In genomic region chr18:46169464-46169941, GRCh38 we compare ENCODE assay signal across 10 cellular contexts.
DNase-seq lines count a peak whose midpoint lies in the region; ATAC-seq, FAIRE-seq and TF ChIP-seq lines count a peak whose summit lies in the region.
"Had no signal": no experiment of that assay in that cellular context is flagged by ENCODE, and none has a peak within 500 bp of the region (broad histone marks: within the 10 kb centered on the region; RNA-seq: fewer than 3 reads in every experiment).

No MANE protein-coding gene starts in this region.

- RAD21 ChIA-PET in GM12878 (lab: Charles Lee; ENCODE audit: unreplicated experiment): interaction anchor here (0.9 to 1.4 kb wide), 2 partner anchors 21 to 42 kb away, joined by 3 to 4 read pairs; no protein-coding TSS in a partner anchor

- H3K27ac ChIP-seq in DND-41 (ENCODE audit: low read length) (0 out of 2 replicates have a peak overlapping the region, but pooled peaks have one; percentile 28), GM12878 (ENCODE audit: control insufficient read depth, insufficient read depth) (no peak overlapping the region), mesodermal cell (ENCODE audit: low read depth, low read length, severe bottlenecking) (peak overlapping the region; percentile 67)
- H3K27ac ChIP-seq: VCaP had no signal

- TF ChIP-seq EP300 in GM12878 (IDR thresholded peaks at IDR 0.05; ENCODE audit: borderline replicate concordance in 1 of 2, control insufficient read depth in 1 of 2, low read depth in 2 of 2, low read length in 2 of 2): no peak

- H3K27me3 ChIP-seq in DND-41 (ENCODE audit: insufficient read depth, low read length, poor library complexity) (no peaks in the 10 kb centered on the region), GM12878 (replicated peaks in 1 of 2; ENCODE audit: control insufficient read depth in 2 of 2, insufficient read depth in 2 of 2, low read length in 1 of 2) (no peaks in the 10 kb centered on the region)

- DNase-seq in DND-41 (no peak), LHCN-M2 (ENCODE audit: low read depth) (peak; percentile 62), GM12878 (ENCODE audit: low read depth, low spot score) (no peak)
- no peak for DNase-seq in activated CD8-positive, alpha-beta memory T cell treated with anti-CD3 and anti-CD28 coated beads, Interleukin-2, amount 10 ng/mL, durations not matched to agents 7 days and 5 days
- DNase-seq in activated CD4-positive, alpha-beta T cell treated with anti-CD3 and anti-CD28 coated beads, Interleukin-2, amount 50 U/mL, for 48 hours: no peak
- DNase-seq: NCI-H510A had no signal

- no peaks in the 10 kb centered on the region for H3K9me3 Mint-ChIP-seq in activated CD8-positive, alpha-beta memory T cell treated with anti-CD3 and anti-CD28 coated beads, Interleukin-2, amount 10 ng/mL, durations not matched to agents 7 days and 5 days (ENCODE audit: low read depth)

- in situ Hi-C loops in GM12878 (cut with MboI): no loop called here

- peaks cover 14% of the 10 kb centered on the region for H3K4me1 ChIP-seq in DND-41 (ENCODE audit: insufficient read depth, low read length)
- H3K4me1 ChIP-seq in GM12878 (ENCODE audit: control insufficient read depth, insufficient read depth, low read length): peaks cover 16% of the 10 kb centered on the region
- H3K4me1 ChIP-seq in mesodermal cell (ENCODE audit: control insufficient read depth, insufficient read depth, low read length, poor library complexity, severe bottlenecking): peaks cover 9% of the 10 kb centered on the region

- TF ChIP-seq POLR2A in GM12878 (IDR thresholded peaks at IDR 0.05; ENCODE audit: low read depth, low read length): no peak

- H3K9ac ChIP-seq in DND-41 (ENCODE audit: low read depth, low read length): no peak overlapping the region
- no peak overlapping the region for H3K9ac ChIP-seq in GM12878 (ENCODE audit: control insufficient read depth, insufficient read depth, low read length)

- no TSS peak for BruUV-seq in GM12878 (replicated peaks; lab: Mats Ljungman, UMichigan)

- 0 out of 2 replicates have a peak overlapping the region, but pooled peaks have one; percentile 2 for H2AFZ ChIP-seq in DND-41 (ENCODE audit: low read depth, low read length)
- no peak overlapping the region for H2AFZ ChIP-seq in GM12878 (ENCODE audit: control insufficient read depth, low read depth, low read length)

- ATAC-seq in DND-41 (ENCODE audit: insufficient read depth, low read depth) (no peak), GM12878 (peak; percentile 3; the same call in 1 of the 3 replicates), HG02759 (IDR thresholded peaks at IDR 0.05; ENCODE audit: unreplicated experiment) (no peak)
- no peak for ATAC-seq in activated CD8-positive, alpha-beta memory T cell treated with anti-CD3 and anti-CD28 coated beads, Interleukin-2, amount 10 ng/mL, durations not matched to agents 7 days and 5 days
- ATAC-seq in activated CD4-positive, CD25-positive, alpha-beta regulatory T cell treated with anti-CD3 and anti-CD28 coated beads, Interleukin-2, amount 50 U/mL, for 24 hours: no peak

- H3K4me1 Mint-ChIP-seq in activated CD8-positive, alpha-beta memory T cell treated with anti-CD3 and anti-CD28 coated beads, Interleukin-2, amount 10 ng/mL, durations not matched to agents 7 days and 5 days: peaks cover 26% of the 10 kb centered on the region

- no peak for FAIRE-seq in GM12878 (lab: Jason Lieb, UNC)

- peaks cover 7% of the 10 kb centered on the region for H3K27me3 Mint-ChIP-seq in activated CD8-positive, alpha-beta memory T cell treated with anti-CD3 and anti-CD28 coated beads, Interleukin-2, amount 10 ng/mL, durations not matched to agents 7 days and 5 days

- CTCF ChIA-PET in GM12878 (lab: Yijun Ruan, JAX): interaction anchor here (0.9 to 1.6 kb wide), 8 partner anchors 10 to 492 kb away, joined by 3 to 5 read pairs (median 3); no protein-coding TSS in a partner anchor
- CTCF ChIA-PET in activated CD8-positive, alpha-beta memory T cell treated with anti-CD3 and anti-CD28 coated beads, Interleukin-2, amount 10 ng/mL, durations not matched to agents 7 days and 5 days (lab: Charles Lee): interaction anchor here (0.9 to 1.4 kb wide), 3 partner anchors 10 to 490 kb away, joined by 3 to 5 read pairs (median 3); partner anchors contain the start of gene LOXHD1

- H3K36me3 Mint-ChIP-seq in activated CD8-positive, alpha-beta memory T cell treated with anti-CD3 and anti-CD28 coated beads, Interleukin-2, amount 10 ng/mL, durations not matched to agents 7 days and 5 days: peaks cover 2% of the 10 kb centered on the region

- H3K4me2 ChIP-seq in DND-41 (ENCODE audit: insufficient read depth, low read length) (no peak overlapping the region), GM12878 (ENCODE audit: control insufficient read depth, insufficient read depth) (no peak overlapping the region)

- H3K36me3 ChIP-seq in DND-41 (ENCODE audit: insufficient read depth, low read length) (no peaks in the 10 kb centered on the region; the same call in 1 of the 2 replicates), GM12878 (ENCODE audit: control insufficient read depth in 2 of 2, insufficient read depth in 2 of 2, low read length in 1 of 2) (no peaks in the 10 kb centered on the region), mesodermal cell (ENCODE audit: control insufficient read depth, insufficient read depth, low read length) (no peaks in the 10 kb centered on the region)

- peaks cover 10% of the 10 kb centered on the region for H3K79me2 ChIP-seq in DND-41 (ENCODE audit: insufficient read depth, low read length)
- H3K79me2 ChIP-seq in GM12878 (ENCODE audit: control insufficient read depth, insufficient read depth, low read length): peaks cover 7% of the 10 kb centered on the region

- intact Hi-C loops in GM12878 (cut with micrococcal nuclease; ENCODE audit: unreplicated experiment): no loop called here

- no peak overlapping the region for H3K4me3 Mint-ChIP-seq in activated CD8-positive, alpha-beta memory T cell treated with anti-CD3 and anti-CD28 coated beads, Interleukin-2, amount 10 ng/mL, durations not matched to agents 7 days and 5 days

- TF ChIP-seq CTCF in DND-41 (IDR thresholded peaks at IDR 0.05; ENCODE audit: borderline replicate concordance, extremely low read depth, low read length, poor library complexity, severe bottlenecking) (no peak), GM12878 (IDR thresholded peaks at IDR 0.05 in 2 of 3, conservative IDR thresholded peaks at IDR 0.05 in 1 of 3; ENCODE audit: control insufficient read depth in 2 of 3, extremely low read depth in 1 of 3, insufficient read depth in 1 of 3, low read depth in 3 of 3, low read length in 3 of 3) (no peak)

- POLR2A ChIA-PET in GM12878 (lab: Charles Lee): no interaction called here

- H3K9me3 ChIP-seq in DND-41 (ENCODE audit: insufficient read depth, low read length, severe bottlenecking) (no peaks in the 10 kb centered on the region), GM12878 (replicated peaks; ENCODE audit: control insufficient read depth, insufficient read depth, low read length) (no peaks in the 10 kb centered on the region), mesodermal cell (ENCODE audit: control insufficient read depth, low read length) (no peaks in the 10 kb centered on the region)

- TF ChIP-seq RAD21 in GM12878 (IDR thresholded peaks at IDR 0.05; ENCODE audit: insufficient read depth, low read depth, low read length): no peak

- 70% methylated on average over 6 of the region's 6 CpGs for WGBS in GM12878 (ENCODE audit: insufficient coverage, insufficient replicate concordance, low lambda C conversion rate, missing lambda C conversion rate)
- WGBS in mesodermal cell (ENCODE audit: insufficient coverage in 2 of 2), 2 experiments: 77 to 85% methylated on average over 6 of the region's 6 CpGs

- SMC1A ChIA-PET in GM12878 (lab: Charles Lee; ENCODE audit: uncharacterized antibody, unreplicated experiment): interaction anchor here (0.9 to 1.5 kb wide), 4 partner anchors 18 to 81 kb away, joined by 3 to 5 read pairs (median 3); no protein-coding TSS in a partner anchor

- peaks cover 5% of the 10 kb centered on the region for H4K20me1 ChIP-seq in DND-41 (ENCODE audit: insufficient read depth, low read length)
- no peaks in the 10 kb centered on the region for H4K20me1 ChIP-seq in GM12878 (ENCODE audit: control insufficient read depth, insufficient read depth)

- no peak overlapping the region for H3K4me3 ChIP-seq in DND-41 (ENCODE audit: low read depth in 1 of 2, low read length in 2 of 2)
- no peak overlapping the region for H3K4me3 ChIP-seq in GM12878
- no peak overlapping the region for H3K4me3 ChIP-seq in mesodermal cell (ENCODE audit: extremely low read depth, insufficient read depth, low read length, poor library complexity, severe bottlenecking)

- no peak overlapping the region for H3K27ac Mint-ChIP-seq in activated CD8-positive, alpha-beta memory T cell treated with anti-CD3 and anti-CD28 coated beads, Interleukin-2, amount 10 ng/mL, durations not matched to agents 7 days and 5 days

TF ChIP-seq in GM12878, 131 proteins besides CTCF, POLR2A, EP300 and RAD21:
- TF ChIP-seq CREM (IDR thresholded peaks at IDR 0.05; ENCODE audit: low read depth) (no peak), NFXL1 (IDR thresholded peaks at IDR 0.05; ENCODE audit: borderline replicate concordance) (no peak), BHLHE40 (IDR thresholded peaks at IDR 0.05; ENCODE audit: borderline replicate concordance in 1 of 2, low read depth in 2 of 2, low read length in 1 of 2) (0 out of 4 replicates have a peak, but pooled peaks of 1 of the 2 experiments have one; percentile 11), RELB (IDR thresholded peaks at IDR 0.05; ENCODE audit: low read depth) (peak; percentile 4; the same call in 1 of the 2 replicates)
